Comparison of ENCODE assay signal across 10 cellular contexts in the genomic region with DNA sequence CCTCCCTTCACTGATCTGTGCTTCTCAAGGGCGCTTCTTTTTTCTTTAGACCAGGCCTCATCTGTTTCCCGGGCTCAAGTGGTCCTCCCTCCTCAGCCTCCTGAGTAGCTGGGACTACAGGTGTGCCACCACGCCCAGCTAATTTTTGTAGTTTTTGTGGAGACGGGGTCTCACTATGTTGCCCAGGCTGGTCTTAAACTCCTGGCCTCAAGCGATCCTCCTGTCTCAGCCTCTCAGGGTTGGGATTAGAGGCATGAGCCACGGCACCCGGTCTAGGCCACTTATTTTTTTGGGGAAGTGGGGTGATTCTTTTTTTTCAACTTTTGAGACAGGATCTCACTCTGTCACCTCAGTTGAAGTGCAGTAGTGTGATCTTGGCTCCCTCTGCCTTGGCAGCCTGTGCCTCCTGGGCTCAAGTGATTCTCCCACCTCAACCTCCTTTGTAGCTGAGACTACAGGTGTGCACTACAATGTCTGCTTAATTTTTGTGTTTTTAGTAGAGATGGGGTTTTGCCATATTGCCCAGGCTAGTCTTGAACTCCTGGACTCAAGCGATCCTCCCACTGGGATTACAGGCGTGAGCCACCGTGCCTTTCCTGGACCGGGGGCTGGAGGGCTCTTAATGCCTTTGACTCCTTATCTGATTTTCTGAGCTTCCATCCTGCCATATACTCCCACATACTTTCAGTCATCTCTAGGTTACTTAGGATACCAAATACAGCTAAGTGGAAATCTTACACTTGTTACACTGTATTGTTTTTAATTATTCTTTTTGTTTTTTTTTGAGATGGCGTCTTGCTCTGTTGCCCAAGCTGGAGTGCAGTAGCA. TPM values are rescaled to one million over a fixed set of nuclear protein-coding genes. Genes with fewer than 3 reads are reported as not detected.
DNase-seq lines count a peak whose midpoint lies in the region; ATAC-seq, FAIRE-seq and TF ChIP-seq lines count a peak whose summit lies in the region.
"Had no signal": no experiment of that assay in that cellular context is flagged by ENCODE, and none has a peak within 500 bp of the region (broad histone marks: within the 10 kb centered on the region; RNA-seq: fewer than 3 reads in every experiment).

No MANE protein-coding gene starts in this region.

- CTCF ChIA-PET in MCF 10A (lab: Yijun Ruan, JAX), result interaction anchor here (0.5 to 0.9 kb wide), 3 partner anchors 9 to 283 kb away, joined by 3 to 4 read pairs (median 3); no protein-coding TSS in a partner anchor

- ATAC-seq in heart left ventricle (no peak), GM18511 (IDR thresholded peaks at IDR 0.05; ENCODE audit: unreplicated experiment) (no peak), HG02870 (IDR thresholded peaks at IDR 0.05; ENCODE audit: unreplicated experiment) (no peak)

- peak overlapping the region; percentile 69 for H3K9ac ChIP-seq in astrocyte (ENCODE audit: low read length)

- H3K79me2 ChIP-seq in astrocyte (ENCODE audit: insufficient read depth, low read length), result no peaks in the 10 kb centered on the region

- no peak for DNase-seq in heart left ventricle
- no peak for DNase-seq in cardiac septum (ENCODE audit: low spot score)
- no peak for DNase-seq in astrocyte (ENCODE audit: low read depth)
- DNase-seq in mesothelial cell of epicardium (ENCODE audit: low spot score in 2 of 2, unreplicated experiment in 2 of 2), result no peak
- no peak for DNase-seq in uterus
- no peak for DNase-seq in MCF 10A (ENCODE audit: unreplicated experiment)
- DNase-seq: NCI-H2081 treated with DMSO at 0.1 percent for 48 hours had no signal

- no peak for TF ChIP-seq POLR2A in heart left ventricle (IDR thresholded peaks at IDR 0.05)
- no peak for TF ChIP-seq POLR2A in uterus (IDR thresholded peaks at IDR 0.05)

- peak overlapping the region; percentile 41 for H3K27ac Mint-ChIP-seq in astrocyte (ENCODE audit: unreplicated experiment)
- H3K27ac Mint-ChIP-seq in mesothelial cell of epicardium, result peak overlapping the region; percentile 73
- no peak overlapping the region for H3K27ac Mint-ChIP-seq in MCF 10A (ENCODE audit: low read depth, unreplicated experiment)

- H3K4me3 ChIP-seq in heart left ventricle (peak overlapping the region in 10 of 12 donors; percentile 22 to 58 (median 48)), astrocyte (ENCODE audit: insufficient read depth, low read depth, low read length) (peak overlapping the region; percentile 37), uterus (peak overlapping the region; percentile 4 to 35)

- no peaks in the 10 kb centered on the region for H3K27me3 Mint-ChIP-seq in astrocyte (ENCODE audit: low read depth, unreplicated experiment)
- H3K27me3 Mint-ChIP-seq in mesothelial cell of epicardium (ENCODE audit: low read depth), result no peaks in the 10 kb centered on the region
- H3K27me3 Mint-ChIP-seq in MCF 10A (ENCODE audit: insufficient read depth, unreplicated experiment), result no peaks in the 10 kb centered on the region

- no peaks in the 10 kb centered on the region for H3K27me3 ChIP-seq in heart left ventricle
- H3K27me3 ChIP-seq in astrocyte (ENCODE audit: insufficient read depth, low read length), result no peaks in the 10 kb centered on the region
- H3K27me3 ChIP-seq in uterus, result no peaks in the 10 kb centered on the region

- BruUV-seq in MCF 10A (replicated peaks; lab: Mats Ljungman, UMichigan), result no TSS peak

- H3K4me2 ChIP-seq in astrocyte (ENCODE audit: low read length), result peak overlapping the region; percentile 83

- TF ChIP-seq CTCF in heart left ventricle (IDR thresholded peaks at IDR 0.05), result no peak
- TF ChIP-seq CTCF in astrocyte (IDR thresholded peaks at IDR 0.05; ENCODE audit: insufficient read depth, low read depth, low read length), result no peak
- TF ChIP-seq CTCF in mesothelial cell of epicardium (IDR thresholded peaks at IDR 0.05; ENCODE audit: unreplicated experiment), result no peak
- no peak for TF ChIP-seq CTCF in uterus (IDR thresholded peaks at IDR 0.05)
- no peak for TF ChIP-seq CTCF in MCF 10A (IDR thresholded peaks at IDR 0.05; ENCODE audit: unreplicated experiment)

- peaks cover 0 to 32% (median 10%) of the 10 kb centered on the region in 9 donors for H3K36me3 ChIP-seq in heart left ventricle
- no peaks in the 10 kb centered on the region for H3K36me3 ChIP-seq in astrocyte (ENCODE audit: insufficient read depth, low read length)
- H3K36me3 ChIP-seq in uterus, result no peaks in the 10 kb centered on the region

- H3K4me1 Mint-ChIP-seq in astrocyte (ENCODE audit: low read depth, unreplicated experiment), result peaks cover 9% of the 10 kb centered on the region
- H3K4me1 Mint-ChIP-seq in mesothelial cell of epicardium, result peaks cover 24% of the 10 kb centered on the region
- H3K4me1 Mint-ChIP-seq in MCF 10A (ENCODE audit: insufficient read depth, unreplicated experiment), result no peaks in the 10 kb centered on the region

- H3K4me3 Mint-ChIP-seq in astrocyte (ENCODE audit: unreplicated experiment) (peak overlapping the region; percentile 82), mesothelial cell of epicardium (peak overlapping the region; percentile 65), MCF 10A (ENCODE audit: unreplicated experiment) (no peak overlapping the region)

- FAIRE-seq in astrocyte (lab: Jason Lieb, UNC), result no peak
- FAIRE-seq: H54 had no signal

- no peaks in the 10 kb centered on the region for H4K20me1 ChIP-seq in astrocyte (ENCODE audit: insufficient read depth, low read length)

- H3K9me3 Mint-ChIP-seq in astrocyte (ENCODE audit: unreplicated experiment) (no peaks in the 10 kb centered on the region), mesothelial cell of epicardium (no peaks in the 10 kb centered on the region), MCF 10A (ENCODE audit: unreplicated experiment) (no peaks in the 10 kb centered on the region)

- H3K36me3 Mint-ChIP-seq in astrocyte (ENCODE audit: low read depth, unreplicated experiment), result peaks cover 14% of the 10 kb centered on the region
- H3K36me3 Mint-ChIP-seq in mesothelial cell of epicardium, result peaks cover 10% of the 10 kb centered on the region
- H3K36me3 Mint-ChIP-seq in MCF 10A (ENCODE audit: insufficient read depth, unreplicated experiment), result peaks cover 24% of the 10 kb centered on the region

- H3K27ac ChIP-seq in heart left ventricle (peak overlapping the region in 2 of 12 donors; percentile 36 to 59), astrocyte (ENCODE audit: low read depth, low read length) (no peak overlapping the region), uterus (peak overlapping the region; percentile 44 to 73)

- intact Hi-C loops in heart left ventricle (cut with DNase I) (loop anchor here in 3 of 10 donors (2.0 to 10.0 kb wide), 4 partner anchors 51 to 83 kb away; a partner anchor contains a TSS), cardiac septum (cut with DNase I) (no loop called here), uterus (cut with DNase I; ENCODE audit: low total_unique reads) (loop anchor here (5.0 kb wide), 1 partner anchor 86 kb away; no protein-coding TSS in a partner anchor), MCF 10A (cut with micrococcal nuclease) (no loop called here)

- H3K4me1 ChIP-seq in heart left ventricle (peaks cover 0 to 17% (median 3%) of the 10 kb centered on the region in 12 donors), astrocyte (ENCODE audit: insufficient read depth, low read length) (peaks cover 7% of the 10 kb centered on the region), uterus (no peaks in the 10 kb centered on the region)

- no peak overlapping the region for H2AFZ ChIP-seq in astrocyte (ENCODE audit: low read depth, low read length)

- H3K9me3 ChIP-seq in heart left ventricle (no peaks in the 10 kb centered on the region), astrocyte (ENCODE audit: insufficient read depth, low read depth, low read length) (no peaks in the 10 kb centered on the region), uterus (no peaks in the 10 kb centered on the region)

- WGBS in heart left ventricle, 4 donors, result 82 to 92% (median 86%) methylated on average over 12 of the region's 12 CpGs

- POLR2A ChIA-PET in MCF 10A (lab: Yijun Ruan, JAX), result interaction anchor here (1.2 kb wide), 1 partner anchor 9 kb away, joined by 3 read pairs; no protein-coding TSS in a partner anchor

RNA-seq across cellular contexts. Expression of a gene that starts 18.9 kb away (rescaled TPM):
- total RNA-seq in heart left ventricle (10 to 100 TPM in 2 of 9 donors, 1 to 10 TPM in 7; 1.2 to 13.0 (median 2.3) TPM), cardiac septum (4.8 TPM), astrocyte (121 and 132 TPM in 2 replicates), mesothelial cell of epicardium (445 to 466 TPM (median 459 TPM) in 3 replicates), uterus (10 to 100 TPM; 22.3 to 70.3 (median 44.6) TPM), MCF 10A (2022) (0.58 and 1.2 TPM in 2 replicates)
- polyA plus RNA-seq in heart left ventricle, result 1 to 10 TPM; 1.4 to 8.7 TPM

RNA-seq across cellular contexts. Expression of a gene that starts 39.8 kb away (rescaled TPM):
- total RNA-seq in heart left ventricle, result 10 to 100 TPM in 3 of 9 donors, 1 to 10 TPM in 6; 3.9 to 12.5 (median 6.7) TPM
- polyA plus RNA-seq in heart left ventricle, result 10 to 100 TPM in 1 of 2 donors, 1 to 10 TPM in 1; 7.6 to 17.0 TPM
- total RNA-seq in cardiac septum, result 7.4 TPM
- total RNA-seq in astrocyte, result 12.1 and 15.9 TPM in 2 replicates
- 81.3 to 86.4 TPM (median 86.1 TPM) in 3 replicates for total RNA-seq in mesothelial cell of epicardium
- total RNA-seq in uterus, result 10 to 100 TPM; 10.2 to 73.5 (median 32.9) TPM
- total RNA-seq in MCF 10A (2022), result 8.8 and 9.6 TPM in 2 replicates

RNA-seq across cellular contexts. Expression of a gene that starts 50.2 kb away (rescaled TPM):
- total RNA-seq in heart left ventricle (10 to 100 TPM in 8 of 9 donors, 1 to 10 TPM in 1; 7.3 to 37.2 (median 15.6) TPM), cardiac septum (13.3 TPM), astrocyte (67.8 and 76.5 TPM in 2 replicates), mesothelial cell of epicardium (54.2 to 57.8 TPM (median 56.9 TPM) in 3 replicates), uterus (10 to 100 TPM in 3 of 4 donors, 1 to 10 TPM in 1; 8.5 to 31.4 (median 19.7) TPM), MCF 10A (2022) (59.4 and 61.3 TPM in 2 replicates)
- 10 to 100 TPM in 1 of 2 donors, 1 to 10 TPM in 1; 7.6 to 27.5 TPM for polyA plus RNA-seq in heart left ventricle
